Comparison of ENCODE assay signal across 1 cellular context in the genomic region with DNA sequence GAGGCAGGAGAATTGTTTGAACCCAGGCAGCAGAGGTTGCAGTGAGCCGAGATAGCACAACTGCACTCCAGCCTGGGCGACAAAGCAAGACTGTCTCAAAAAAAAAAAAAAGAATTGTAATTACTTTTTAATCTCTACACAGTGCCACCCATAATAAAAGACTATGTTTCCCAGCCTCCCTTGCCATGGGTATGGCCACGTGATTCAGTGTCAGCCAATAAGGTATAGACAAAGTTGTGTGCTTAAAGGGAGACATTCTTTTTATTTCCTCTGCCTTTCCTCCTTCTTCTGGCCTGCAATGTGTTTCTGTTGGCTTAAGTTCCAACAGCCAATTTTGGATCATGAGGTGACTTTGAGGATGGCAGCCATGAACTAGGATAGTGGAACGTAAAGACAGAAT.
TF ChIP-seq lines count a peak whose summit lies in the region.

No MANE protein-coding gene starts in this region.

TF ChIP-seq in HepG2, 621 proteins besides CTCF, POLR2A, EP300 and RAD21 (continued from another document):
- TF ChIP-seq, protein P1, sequence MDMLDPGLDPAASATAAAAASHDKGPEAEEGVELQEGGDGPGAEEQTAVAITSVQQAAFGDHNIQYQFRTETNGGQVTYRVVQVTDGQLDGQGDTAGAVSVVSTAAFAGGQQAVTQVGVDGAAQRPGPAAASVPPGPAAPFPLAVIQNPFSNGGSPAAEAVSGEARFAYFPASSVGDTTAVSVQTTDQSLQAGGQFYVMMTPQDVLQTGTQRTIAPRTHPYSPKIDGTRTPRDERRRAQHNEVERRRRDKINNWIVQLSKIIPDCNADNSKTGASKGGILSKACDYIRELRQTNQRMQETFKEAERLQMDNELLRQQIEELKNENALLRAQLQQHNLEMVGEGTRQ (IDR thresholded peaks at IDR 0.05; ENCODE audit: low read depth, low read length) = peak; percentile 58; the same call in 1 of the 2 replicates
- TF ChIP-seq, protein P1 (CRISPR knock-in tag; IDR thresholded peaks at IDR 0.05; ENCODE audit: borderline replicate concordance) = peak; percentile 89; the same call in 1 of the 2 replicates
- TF ChIP-seq ZNF143 (CRISPR knock-in tag; IDR thresholded peaks at IDR 0.05) (peak; percentile 82), SRSF4 (IDR thresholded peaks at IDR 0.05; ENCODE audit: low read depth, low read length, poor library complexity, severe bottlenecking) (no peak), MBNL3 (CRISPR knock-in tag; conservative IDR thresholded peaks at IDR 0.05) (no peak), NFYB (CRISPR knock-in tag; IDR thresholded peaks at IDR 0.05) (peak; percentile 46; the same call in 1 of the 2 replicates), NFYC (CRISPR knock-in tag; IDR thresholded peaks at IDR 0.05) (peak; percentile 72), ZNF567 (CRISPR knock-in tag; IDR thresholded peaks at IDR 0.05; ENCODE audit: borderline replicate concordance) (0 out of 2 replicates have a peak, but pooled peaks have one; percentile 29), UBTF (CRISPR knock-in tag; IDR thresholded peaks at IDR 0.05) (0 out of 2 replicates have a peak, but pooled peaks have one; percentile 19), SRSF1 (optimal IDR thresholded peaks at IDR 0.05; ENCODE audit: low read depth, low read length) (no peak), KLF15 (CRISPR knock-in tag; IDR thresholded peaks at IDR 0.05; ENCODE audit: borderline replicate concordance) (no peak), THAP11 (CRISPR knock-in tag; IDR thresholded peaks at IDR 0.05) (peak; percentile 86)
- TF ChIP-seq, protein P2, sequence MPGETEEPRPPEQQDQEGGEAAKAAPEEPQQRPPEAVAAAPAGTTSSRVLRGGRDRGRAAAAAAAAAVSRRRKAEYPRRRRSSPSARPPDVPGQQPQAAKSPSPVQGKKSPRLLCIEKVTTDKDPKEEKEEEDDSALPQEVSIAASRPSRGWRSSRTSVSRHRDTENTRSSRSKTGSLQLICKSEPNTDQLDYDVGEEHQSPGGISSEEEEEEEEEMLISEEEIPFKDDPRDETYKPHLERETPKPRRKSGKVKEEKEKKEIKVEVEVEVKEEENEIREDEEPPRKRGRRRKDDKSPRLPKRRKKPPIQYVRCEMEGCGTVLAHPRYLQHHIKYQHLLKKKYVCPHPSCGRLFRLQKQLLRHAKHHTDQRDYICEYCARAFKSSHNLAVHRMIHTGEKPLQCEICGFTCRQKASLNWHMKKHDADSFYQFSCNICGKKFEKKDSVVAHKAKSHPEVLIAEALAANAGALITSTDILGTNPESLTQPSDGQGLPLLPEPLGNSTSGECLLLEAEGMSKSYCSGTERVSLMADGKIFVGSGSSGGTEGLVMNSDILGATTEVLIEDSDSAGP (CRISPR knock-in tag; IDR thresholded peaks at IDR 0.05; ENCODE audit: borderline replicate concordance) = peak; percentile 39; the same call in 1 of the 2 replicates
- TF ChIP-seq, protein P3, sequence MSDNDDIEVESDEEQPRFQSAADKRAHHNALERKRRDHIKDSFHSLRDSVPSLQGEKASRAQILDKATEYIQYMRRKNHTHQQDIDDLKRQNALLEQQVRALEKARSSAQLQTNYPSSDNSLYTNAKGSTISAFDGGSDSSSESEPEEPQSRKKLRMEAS (IDR thresholded peaks at IDR 0.05) = 0 out of 2 replicates have a peak, but pooled peaks have one; percentile 23
- TF ChIP-seq, protein P4, sequence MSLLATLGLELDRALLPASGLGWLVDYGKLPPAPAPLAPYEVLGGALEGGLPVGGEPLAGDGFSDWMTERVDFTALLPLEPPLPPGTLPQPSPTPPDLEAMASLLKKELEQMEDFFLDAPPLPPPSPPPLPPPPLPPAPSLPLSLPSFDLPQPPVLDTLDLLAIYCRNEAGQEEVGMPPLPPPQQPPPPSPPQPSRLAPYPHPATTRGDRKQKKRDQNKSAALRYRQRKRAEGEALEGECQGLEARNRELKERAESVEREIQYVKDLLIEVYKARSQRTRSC (CRISPR knock-in tag; IDR thresholded peaks at IDR 0.05; ENCODE audit: low read depth) = no peak
TF ChIP-seq in HepG2: peak in this region for 11.
